8 cellular contexts compared by ENCODE assay signal in the genomic region with DNA sequence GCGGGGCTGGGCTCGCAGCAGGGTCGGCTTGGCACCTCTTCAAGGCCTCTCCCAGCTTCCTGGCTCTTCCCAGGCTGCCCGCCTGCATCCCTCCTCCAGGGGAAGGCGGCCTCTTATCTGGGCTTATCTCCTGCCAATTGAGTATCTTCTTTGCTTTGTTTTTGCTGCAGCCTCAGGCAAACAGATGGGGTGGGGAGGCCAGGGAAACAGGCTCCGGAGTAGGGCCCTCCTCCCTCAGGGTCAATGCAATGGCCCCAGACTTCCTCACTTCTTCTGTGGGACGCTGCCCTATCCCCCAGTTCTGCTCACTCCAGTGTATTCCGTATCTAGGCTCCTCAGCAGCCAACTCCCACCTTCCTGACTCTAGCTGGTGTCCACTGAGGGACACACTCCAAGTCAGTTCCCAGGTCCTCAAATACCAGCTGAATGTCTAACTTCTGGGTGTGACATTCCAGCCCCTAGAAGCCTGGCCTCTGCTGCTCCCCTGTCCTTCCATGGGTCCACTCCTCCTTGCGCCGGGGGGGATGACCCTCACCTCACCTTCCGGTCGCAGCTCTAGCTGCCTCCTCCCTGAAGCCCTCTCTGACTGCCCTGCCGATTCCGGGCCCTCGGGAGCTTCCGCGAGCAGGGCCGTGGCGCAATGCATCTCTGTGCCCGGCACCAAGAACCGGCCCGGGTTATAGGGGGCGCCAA. TPM values are rescaled to one million over a fixed set of nuclear protein-coding genes. Genes with fewer than 3 reads are reported as not detected.
DNase-seq lines count a peak whose midpoint lies in the region; ATAC-seq, FAIRE-seq and TF ChIP-seq lines count a peak whose summit lies in the region.

No MANE protein-coding gene starts in this region.

- H3K36me3 Mint-ChIP-seq in CD4-positive, alpha-beta T cell (ENCODE audit: low read depth), result peaks cover 20% of the 10 kb centered on the region
- H3K36me3 Mint-ChIP-seq in stimulated activated naive CD8-positive, alpha-beta T cell treated with anti-CD3 and anti-CD28 coated beads, Interleukin-15, Interleukin-2, amounts not matched to agents 100 ng/mL and 50 ng/mL, for 24 hours (ENCODE audit: low read depth), result peaks cover 9% of the 10 kb centered on the region

- no peaks in the 10 kb centered on the region for H3K9me3 ChIP-seq in CD4-positive, alpha-beta T cell (ENCODE audit: control insufficient read depth, low read length)

- intact Hi-C loops in CD4-positive, alpha-beta T cell (cut with DNase I, micrococcal nuclease), result loop anchor here (1.0 kb wide), 4 partner anchors 17 to 64 kb away; a partner anchor contains a TSS

- FAIRE-seq in GM19239 (lab: Jason Lieb, UNC), result peak; percentile 81

- no peak for ATAC-seq in CD4-positive, alpha-beta T cell (ENCODE audit: poor library complexity)

- peak overlapping the region; percentile 94 for H3K4me3 Mint-ChIP-seq in CD4-positive, alpha-beta T cell
- peak overlapping the region; percentile 95 for H3K4me3 Mint-ChIP-seq in stimulated activated naive CD8-positive, alpha-beta T cell treated with anti-CD3 and anti-CD28 coated beads, Interleukin-15, Interleukin-2, amounts not matched to agents 100 ng/mL and 50 ng/mL, for 24 hours

- POLR2A ChIA-PET in CD4-positive, alpha-beta T cell (lab: Charles Lee), result interaction anchor here (0.8 to 6.6 kb wide), 12 partner anchors 15 to 84 kb away, joined by 3 to 125 read pairs (median 34); a partner anchor contains a TSS

- peak in 5 of 10 experiments; percentile 23 to 50 (median 29) for DNase-seq in CD4-positive, alpha-beta T cell
- DNase-seq in GM19239 (ENCODE audit: insufficient read length, low spot score), result no peak
- DNase-seq in HL-60 (ENCODE audit: low read depth in 1 of 2, low spot score in 1 of 2), result peak; percentile 72 to 77
- DNase-seq in SW 1271 (lab: John Stamatoyannopoulos, UW), result peak; percentile 59 to 62
- peak; percentile 66 for DNase-seq in dermis blood vessel endothelial cell
- peak; percentile 33 for DNase-seq in medulla oblongata (ENCODE audit: extremely low spot score)
- DNase-seq in NCI-H1930 (lab: John Stamatoyannopoulos, UW), result no peak

- H3K4me3 ChIP-seq in HL-60 (replicated peaks; ENCODE audit: insufficient read depth, low read length), result peak overlapping the region; percentile 61

- peak overlapping the region; percentile 99 for H3K27ac Mint-ChIP-seq in CD4-positive, alpha-beta T cell
- H3K27ac Mint-ChIP-seq in stimulated activated naive CD8-positive, alpha-beta T cell treated with anti-CD3 and anti-CD28 coated beads, Interleukin-15, Interleukin-2, amounts not matched to agents 100 ng/mL and 50 ng/mL, for 24 hours, result peak overlapping the region; percentile 88

- no peaks in the 10 kb centered on the region for H3K27me3 ChIP-seq in CD4-positive, alpha-beta T cell (ENCODE audit: control insufficient read depth, insufficient read depth, low read length)
- no peaks in the 10 kb centered on the region for H3K27me3 ChIP-seq in HL-60 (ENCODE audit: insufficient read depth, poor library complexity, severe bottlenecking)

- H3K4me1 Mint-ChIP-seq in CD4-positive, alpha-beta T cell (ENCODE audit: low read depth), result peaks cover 32% of the 10 kb centered on the region
- H3K4me1 Mint-ChIP-seq in stimulated activated naive CD8-positive, alpha-beta T cell treated with anti-CD3 and anti-CD28 coated beads, Interleukin-15, Interleukin-2, amounts not matched to agents 100 ng/mL and 50 ng/mL, for 24 hours (ENCODE audit: low read depth), result peaks cover 28% of the 10 kb centered on the region

- H3K27ac ChIP-seq in CD4-positive, alpha-beta T cell (ENCODE audit: low read depth, low read length), result peak overlapping the region; percentile 92
- H3K27ac ChIP-seq in HL-60 (replicated peaks), result peak overlapping the region; percentile 91

- H3K27me3 Mint-ChIP-seq in CD4-positive, alpha-beta T cell, result peaks cover 5% of the 10 kb centered on the region
- no peaks in the 10 kb centered on the region for H3K27me3 Mint-ChIP-seq in stimulated activated naive CD8-positive, alpha-beta T cell treated with anti-CD3 and anti-CD28 coated beads, Interleukin-15, Interleukin-2, amounts not matched to agents 100 ng/mL and 50 ng/mL, for 24 hours

- CTCF ChIA-PET in CD4-positive, alpha-beta T cell (lab: Charles Lee), result interaction anchor here (1.4 to 3.4 kb wide), 7 partner anchors 17 to 83 kb away, joined by 4 to 19 read pairs (median 6); a partner anchor contains a TSS

- no peak for TF ChIP-seq CTCF in CD4-positive, alpha-beta T cell (IDR thresholded peaks at IDR 0.05)
- no peak for TF ChIP-seq CTCF in HL-60 (IDR thresholded peaks at IDR 0.05; ENCODE audit: insufficient read depth, low read length)

- H3K9me3 Mint-ChIP-seq in CD4-positive, alpha-beta T cell, result no peaks in the 10 kb centered on the region
- no peaks in the 10 kb centered on the region for H3K9me3 Mint-ChIP-seq in stimulated activated naive CD8-positive, alpha-beta T cell treated with anti-CD3 and anti-CD28 coated beads, Interleukin-15, Interleukin-2, amounts not matched to agents 100 ng/mL and 50 ng/mL, for 24 hours

RNA-seq across cellular contexts. Expression of a gene that starts 15.6 kb away (rescaled TPM):
- 10 to 100 TPM; 22.5 to 23.0 TPM for total RNA-seq in CD4-positive, alpha-beta T cell
- total RNA-seq in dermis blood vessel endothelial cell, result 57.2 and 65.9 TPM in 2 replicates

RNA-seq across cellular contexts. Expression of a gene that starts 16.8 kb away (rescaled TPM):
- total RNA-seq in CD4-positive, alpha-beta T cell, result 10 to 100 TPM; 13.8 to 16.6 TPM
- 11.5 and 12.1 TPM in 2 replicates for total RNA-seq in dermis blood vessel endothelial cell

RNA-seq across cellular contexts. Expression of a gene that starts 17.5 kb away (rescaled TPM):
- total RNA-seq in CD4-positive, alpha-beta T cell, result 1 to 10 TPM; 2.5 to 2.7 TPM
- 37.8 and 54.6 TPM in 2 replicates for total RNA-seq in dermis blood vessel endothelial cell

RNA-seq across cellular contexts. Expression of a gene that starts 22.1 kb away (rescaled TPM):
- 10 to 100 TPM; 17.1 to 21.0 TPM for total RNA-seq in CD4-positive, alpha-beta T cell
- 238 and 297 TPM in 2 replicates for total RNA-seq in dermis blood vessel endothelial cell

RNA-seq across cellular contexts. Expression of a gene that starts 22.3 kb away (rescaled TPM):
- total RNA-seq in CD4-positive, alpha-beta T cell, result under 1 TPM in 1 of 2 experiments, not detected in 1; 0.14 TPM
- total RNA-seq in dermis blood vessel endothelial cell, result 0.17 TPM in 1 of 2 replicates, not detected in the other

Comparison
In these comparisons a context has a peak if more than half of its experiments do, and no peak if none do; other contexts are left out.
1. DNase-seq: peak in HL-60 (2 of 2), SW 1271 (2 of 2), dermis blood vessel endothelial cell (single experiment) and medulla oblongata (single experiment); none in GM19239 (single experiment) and NCI-H1930 (0 of 2).
2. RNA of a gene that starts 17.5 kb away (total RNA-seq): 37.8 to 54.6 TPM in dermis blood vessel endothelial cell; 2.5 to 2.7 TPM in CD4-positive, alpha-beta T cell; every median in the first group is over 10 times any median in the second.